In the genomic region with DNA sequence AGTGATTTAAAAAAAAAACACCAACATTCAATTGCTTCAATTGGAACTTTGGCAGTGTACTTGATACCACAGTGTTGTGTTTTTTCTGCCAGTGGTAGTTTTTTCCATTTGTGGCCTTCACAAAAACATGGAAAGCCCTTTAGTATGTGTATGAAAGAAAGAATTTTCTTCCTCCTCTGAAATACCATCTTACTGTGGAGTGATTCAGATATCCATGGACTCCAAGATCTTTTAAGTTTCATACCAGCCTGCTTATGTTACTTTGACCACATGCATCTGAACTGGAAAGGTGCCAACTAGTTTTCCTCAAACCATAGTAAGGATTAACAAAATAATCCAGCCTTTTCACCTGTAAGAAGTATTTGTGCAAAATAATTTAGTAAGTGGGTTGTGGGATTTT, we compare ENCODE assay signal across 8 cellular contexts. TPM values are rescaled to one million over a fixed set of nuclear protein-coding genes. Genes with fewer than 3 reads are reported as not detected.
DNase-seq lines count a peak whose midpoint lies in the region; ATAC-seq and TF ChIP-seq lines count a peak whose summit lies in the region.
"Had no signal": no experiment of that assay in that cellular context is flagged by ENCODE, and none has a peak within 500 bp of the region (broad histone marks: within the 10 kb centered on the region; RNA-seq: fewer than 3 reads in every experiment).

No MANE protein-coding gene starts in this region.

- no peaks in the 10 kb centered on the region for H3K36me3 ChIP-seq in duodenal mucosa (ENCODE audit: control insufficient read depth in 1 of 2, insufficient read depth in 2 of 2, low read length in 2 of 2)
- H3K36me3 ChIP-seq in parathyroid adenoma (ENCODE audit: control insufficient read depth, insufficient read depth, low read length): no peaks in the 10 kb centered on the region

- H3K9me3 ChIP-seq in duodenal mucosa (ENCODE audit: control insufficient read depth in 1 of 2, low read length in 2 of 2): no peaks in the 10 kb centered on the region
- H3K9me3 ChIP-seq in parathyroid adenoma (ENCODE audit: control insufficient read depth, low read length): no peaks in the 10 kb centered on the region

- peak overlapping the region; percentile 50 to 58 for H3K4me3 ChIP-seq in duodenal mucosa (ENCODE audit: low read depth in 1 of 2, low read length in 2 of 2)
- H3K4me3 ChIP-seq in parathyroid adenoma (ENCODE audit: low read depth, low read length): peak overlapping the region; percentile 12

- H3K27me3 ChIP-seq in duodenal mucosa (ENCODE audit: control insufficient read depth in 1 of 2, insufficient read depth in 2 of 2, low read length in 2 of 2): no peaks in the 10 kb centered on the region
- no peaks in the 10 kb centered on the region for H3K27me3 ChIP-seq in parathyroid adenoma (ENCODE audit: control insufficient read depth, insufficient read depth, low read length)

- H3K4me1 ChIP-seq in duodenal mucosa (ENCODE audit: control insufficient read depth in 1 of 2, insufficient read depth in 2 of 2, low read length in 2 of 2) (peaks cover 40 to 56% of the 10 kb centered on the region in 2 donors), parathyroid adenoma (peaks cover 3% of the 10 kb centered on the region)

- TF ChIP-seq CTCF in parathyroid adenoma (IDR thresholded peaks at IDR 0.05): no peak

- H3K4me2 ChIP-seq in parathyroid adenoma (ENCODE audit: low read length): no peak overlapping the region

- DNase-seq in GM03348 (ENCODE audit: low spot score): peak; percentile 26
- peak; percentile 21 for DNase-seq in NCI-H460 (ENCODE audit: extremely low read depth, low read depth)
- DNase-seq in stimulated activated CD4-positive, alpha-beta T cell treated with anti-CD3 and anti-CD28 coated beads, Interleukin-2, amount 100 ng/mL, for 24 hours: no peak
- no peak for DNase-seq in Kasumi-1 (lab: John Stamatoyannopoulos, UW)
- DNase-seq: activated CD4-positive, alpha-beta T cell treated with anti-CD3 and anti-CD28 coated beads, Interleukin-2, amount 50 U/mL, for 48 hours had no signal

- H3K9ac ChIP-seq in duodenal mucosa (ENCODE audit: low read depth in 1 of 2, low read length in 2 of 2): peak overlapping the region in 1 of 2 donors; percentile 20
- no peak overlapping the region for H3K9ac ChIP-seq in parathyroid adenoma

- H3K79me2 ChIP-seq in parathyroid adenoma: peaks cover 31% of the 10 kb centered on the region

- no peak for ATAC-seq in GM21381 (IDR thresholded peaks at IDR 0.05; ENCODE audit: unreplicated experiment)

- no peak overlapping the region for H2AFZ ChIP-seq in parathyroid adenoma

- H3K27ac ChIP-seq in duodenal mucosa (ENCODE audit: low read depth, low read length) (no peak overlapping the region), parathyroid adenoma (no peak overlapping the region)

RNA-seq across cellular contexts. Expression of a gene that starts 3.4 kb away (rescaled TPM):
- total RNA-seq in NCI-H460 (2014; rRNA removed; shearing (Covaris generic)): 53.8 and 56.4 TPM in 2 replicates
- polyA plus RNA-seq in NCI-H460 (2014; cell fraction: nucleus; rRNA removed): 25.9 and 36.5 TPM in 2 replicates

Comparison
In these comparisons a context has a peak if more than half of its experiments do, and no peak if none do; other contexts are left out.
1. DNase-seq: peak in GM03348 (single experiment) and NCI-H460 (single experiment); none in stimulated activated CD4-positive, alpha-beta T cell treated with anti-CD3 and anti-CD28 coated beads, Interleukin-2, amount 100 ng/mL, for 24 hours (0 of 2) and Kasumi-1 (0 of 2).